19 cellular contexts compared by ENCODE assay signal in the genomic region with DNA sequence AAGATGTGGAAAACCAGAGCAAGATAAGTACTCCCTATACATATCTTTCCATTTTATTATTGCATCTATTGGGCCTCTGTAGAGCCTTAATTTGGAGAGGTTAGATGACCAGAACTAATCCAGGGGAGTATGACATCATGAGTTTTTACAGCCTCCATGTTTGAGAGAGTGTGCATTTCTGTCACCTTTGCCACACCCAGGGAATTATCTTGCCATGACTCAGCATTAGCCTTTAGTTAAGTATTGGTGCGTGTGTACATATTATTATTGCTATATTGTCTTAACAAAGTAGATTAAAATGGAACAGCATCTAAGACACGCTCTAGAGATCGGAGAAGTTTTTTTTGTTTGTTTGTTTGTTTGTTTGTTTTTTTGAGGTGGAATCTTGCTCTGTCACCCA. TPM values are rescaled to one million over a fixed set of nuclear protein-coding genes. Genes with fewer than 3 reads are reported as not detected.
DNase-seq lines count a peak whose midpoint lies in the region; ATAC-seq and TF ChIP-seq lines count a peak whose summit lies in the region.
"Had no signal": no experiment of that assay in that cellular context is flagged by ENCODE, and none has a peak within 500 bp of the region (broad histone marks: within the 10 kb centered on the region; RNA-seq: fewer than 3 reads in every experiment).

No MANE protein-coding gene starts in this region.

- H3K9me3 Mint-ChIP-seq in CD8-positive, alpha-beta memory T cell = no peaks in the 10 kb centered on the region
- H3K9me3 Mint-ChIP-seq: naive B cell had no signal

- H3K36me3 Mint-ChIP-seq in CD8-positive, alpha-beta memory T cell = peaks cover 0 to 79% (median 22%) of the 10 kb centered on the region in 3 donors

- H3K27ac ChIP-seq in CD8-positive, alpha-beta memory T cell (ENCODE audit: low read depth, low read length) = no peak overlapping the region
- peak overlapping the region; percentile 6 for H3K27ac ChIP-seq in RWPE2 (ENCODE audit: poor library complexity, severe bottlenecking)
- no peak overlapping the region for H3K27ac ChIP-seq in fibroblast of lung (ENCODE audit: insufficient read depth, low read length)
- H3K27ac ChIP-seq: C4-2B, cardiac muscle cell, Peyer's patch had no signal

- H3K79me2 ChIP-seq in fibroblast of lung (ENCODE audit: control insufficient read depth, insufficient read depth, low read length) = no peaks in the 10 kb centered on the region

- no peaks in the 10 kb centered on the region for H4K20me1 ChIP-seq in fibroblast of lung (ENCODE audit: control insufficient read depth, extremely low read depth, insufficient read depth, low read length)

- no peak overlapping the region for H3K4me2 ChIP-seq in fibroblast of lung (ENCODE audit: extremely low read depth, insufficient read depth, low read length)

- peak overlapping the region in 5 of 8 donors; percentile 17 to 89 (median 29) for H3K27ac Mint-ChIP-seq in CD8-positive, alpha-beta memory T cell

- no peak overlapping the region for H2AFZ ChIP-seq in fibroblast of lung (ENCODE audit: low read length)

- no peaks in the 10 kb centered on the region for H3K9me3 ChIP-seq in CD8-positive, alpha-beta memory T cell (ENCODE audit: low read length)
- H3K9me3 ChIP-seq in RWPE2 (ENCODE audit: severe bottlenecking) (no peaks in the 10 kb centered on the region), fibroblast of lung (ENCODE audit: control insufficient read depth, insufficient read depth, low read depth, low read length) (no peaks in the 10 kb centered on the region)
- H3K9me3 ChIP-seq: Peyer's patch had no signal

- H3K9ac ChIP-seq in fibroblast of lung (ENCODE audit: insufficient read depth, low read length) = no peak overlapping the region

- H3K27me3 ChIP-seq in CD8-positive, alpha-beta memory T cell (ENCODE audit: insufficient read depth, low read length, poor library complexity, severe bottlenecking) = no peaks in the 10 kb centered on the region
- H3K27me3 ChIP-seq in RWPE2 (ENCODE audit: insufficient read depth, poor library complexity, severe bottlenecking) (no peaks in the 10 kb centered on the region), fibroblast of lung (ENCODE audit: control insufficient read depth, insufficient read depth, low read length) (no peaks in the 10 kb centered on the region)
- H3K27me3 ChIP-seq: cardiac muscle cell, Peyer's patch had no signal

- DNase-seq in CD8-positive, alpha-beta memory T cell = no peak
- peak; percentile 47 for DNase-seq in H4 (ENCODE audit: low spot score)
- no peak for DNase-seq in RWPE2 (ENCODE audit: low spot score)
- DNase-seq in fibroblast of lung (ENCODE audit: low read depth in 2 of 2) = peak; percentile 10 to 25
- no peak for DNase-seq in foreskin melanocyte
- no peak for DNase-seq in NCI-H2081 treated with DMSO at 0.1 percent for 48 hours (lab: John Stamatoyannopoulos, UW)
- no peak for DNase-seq in SIG-M5 treated with dmso at 0.1 percent for 504 hours (lab: John Stamatoyannopoulos, UW; ENCODE audit: unreplicated experiment)
- DNase-seq: GDM1; hypothalamus; KBM-7; naive B cell; NCI-H146; NCI-H510A treated with DMSO at 0.1 percent for 48 hours; Peyer's patch; stimulated activated CD4-positive, alpha-beta T cell treated with anti-CD3 and anti-CD28 coated beads, Interleukin-2, amount 100 ng/mL, for 48 hours had no signal

- TF ChIP-seq CTCF in RWPE2 (IDR thresholded peaks at IDR 0.05; ENCODE audit: poor library complexity, severe bottlenecking) = no peak
- no peak for TF ChIP-seq CTCF in fibroblast of lung (conservative IDR thresholded peaks at IDR 0.05 in 1 of 2, IDR thresholded peaks at IDR 0.05 in 1 of 2; ENCODE audit: low read depth in 1 of 2, low read length in 2 of 2)

- H3K4me3 ChIP-seq in CD8-positive, alpha-beta memory T cell (ENCODE audit: low read length) = no peak overlapping the region
- no peak overlapping the region for H3K4me3 ChIP-seq in RWPE2 (ENCODE audit: severe bottlenecking)
- H3K4me3 ChIP-seq in fibroblast of lung (replicated peaks in 1 of 4; ENCODE audit: control extremely low read depth in 1 of 4, insufficient read depth in 1 of 4, low read depth in 3 of 4, low read length in 4 of 4) = no peak overlapping the region
- H3K4me3 ChIP-seq: cardiac muscle cell, Peyer's patch had no signal

- H3K27me3 Mint-ChIP-seq in CD8-positive, alpha-beta memory T cell = no peaks in the 10 kb centered on the region
- H3K27me3 Mint-ChIP-seq: naive B cell had no signal

- CTCF ChIA-PET in CD8-positive, alpha-beta memory T cell (lab: Charles Lee) = no interaction called here

- ATAC-seq in RWPE2 (ENCODE audit: low read depth) (peak; percentile 72), GM21737 (IDR thresholded peaks at IDR 0.05; ENCODE audit: unreplicated experiment) (no peak)
- ATAC-seq: left lobe of liver had no signal

- no peak overlapping the region for H3K4me3 Mint-ChIP-seq in CD8-positive, alpha-beta memory T cell
- H3K4me3 Mint-ChIP-seq: naive B cell had no signal

- peaks cover 2 to 3% (median 2%) of the 10 kb centered on the region in 3 donors for H3K4me1 Mint-ChIP-seq in CD8-positive, alpha-beta memory T cell
- H3K4me1 Mint-ChIP-seq: naive B cell had no signal

- H3K36me3 ChIP-seq in CD8-positive, alpha-beta memory T cell (ENCODE audit: insufficient read depth, low read length) = peaks cover 56% of the 10 kb centered on the region
- peaks cover 98% of the 10 kb centered on the region for H3K36me3 ChIP-seq in RWPE2 (ENCODE audit: low read depth)
- peaks cover 4% of the 10 kb centered on the region for H3K36me3 ChIP-seq in fibroblast of lung (ENCODE audit: control insufficient read depth, insufficient read depth, low read length)

- H3K4me1 ChIP-seq in CD8-positive, alpha-beta memory T cell (ENCODE audit: insufficient read depth, low read length) = no peaks in the 10 kb centered on the region
- H3K4me1 ChIP-seq in RWPE2 (ENCODE audit: insufficient read depth, poor library complexity, severe bottlenecking) (peaks cover 8% of the 10 kb centered on the region), fibroblast of lung (ENCODE audit: control insufficient read depth, extremely low read depth, insufficient read depth, low read length) (no peaks in the 10 kb centered on the region)
- H3K4me1 ChIP-seq: Peyer's patch had no signal

- POLR2A ChIA-PET in CD8-positive, alpha-beta memory T cell (lab: Charles Lee) = no interaction called here

RNA-seq across cellular contexts. Expression of gene DIMT1, which starts 27.6 kb away (rescaled TPM):
- total RNA-seq in CD8-positive, alpha-beta memory T cell = 10 to 100 TPM; 54.4 to 58.9 TPM
- 38.4 TPM for polyA plus RNA-seq in CD8-positive, alpha-beta memory T cell
- total RNA-seq in H4 (2014; rRNA removed; shearing (Covaris generic)) = 41.9 and 49.9 TPM in 2 replicates
- total RNA-seq in fibroblast of lung = 20.8 and 26.4 TPM in 2 replicates
- 40.2 and 41.3 TPM in 2 replicates for polyA plus RNA-seq in fibroblast of lung
- 26.2 and 31.9 TPM in 2 replicates for polyA plus RNA-seq in fibroblast of lung (2012)
- 0.79 and 2.1 TPM in 2 replicates for polyA minus RNA-seq in fibroblast of lung (ENCODE audit: low replicate concordance)

RNA-seq across cellular contexts. Expression of gene IPO11, which starts 36.5 kb away (rescaled TPM):
- 10 to 100 TPM; 70.0 to 74.7 TPM for total RNA-seq in CD8-positive, alpha-beta memory T cell
- 9.9 TPM for polyA plus RNA-seq in CD8-positive, alpha-beta memory T cell
- 20.0 and 24.7 TPM in 2 replicates for total RNA-seq in H4 (2014; rRNA removed; shearing (Covaris generic))
- 23.6 and 28.2 TPM in 2 replicates for total RNA-seq in fibroblast of lung
- 19.9 and 20.2 TPM in 2 replicates for polyA plus RNA-seq in fibroblast of lung
- 14.2 and 18.5 TPM in 2 replicates for polyA plus RNA-seq in fibroblast of lung (2012)
- 28.7 and 64.4 TPM in 2 replicates for polyA minus RNA-seq in fibroblast of lung (ENCODE audit: low replicate concordance)

Comparison
In these comparisons a context has a peak if more than half of its experiments do, and no peak if none do; other contexts are left out.
1. DNase-seq: peak in H4 (single experiment) and fibroblast of lung (2 of 2); none in CD8-positive, alpha-beta memory T cell (0 of 5), RWPE2 (single experiment), foreskin melanocyte (single experiment), NCI-H2081 treated with DMSO at 0.1 percent for 48 hours (single experiment) and SIG-M5 treated with dmso at 0.1 percent for 504 hours (single experiment).